Comparison of ENCODE assay signal across 7 cellular contexts in the genomic region with DNA sequence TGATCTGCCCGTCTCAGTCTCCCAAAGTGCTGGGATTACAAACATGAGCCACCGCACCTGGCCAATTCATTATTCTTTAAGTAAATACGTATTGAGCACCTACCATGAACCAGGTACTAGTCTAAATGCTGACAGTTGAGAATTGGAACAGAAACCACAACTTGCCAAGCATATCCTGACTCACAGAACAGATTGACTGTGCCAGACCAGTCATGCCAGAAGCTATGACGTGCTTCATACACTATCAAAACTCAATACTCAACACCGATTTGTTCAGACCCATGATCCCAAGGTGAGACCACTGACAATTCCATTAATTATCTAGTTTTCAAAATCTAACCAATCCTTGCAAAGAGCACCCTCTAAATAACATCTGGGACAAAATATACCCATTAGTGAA.
DNase-seq lines count a peak whose midpoint lies in the region; ATAC-seq and TF ChIP-seq lines count a peak whose summit lies in the region.

No MANE protein-coding gene starts in this region.

- H3K27me3 ChIP-seq in kidney epithelial cell (ENCODE audit: control insufficient read depth, insufficient read depth, low read length) (no peaks in the 10 kb centered on the region), colonic mucosa (no peaks in the 10 kb centered on the region)

- H3K4me3 ChIP-seq in kidney epithelial cell (ENCODE audit: low read depth, low read length) (no peak overlapping the region), colonic mucosa (no peak overlapping the region)

- H3K9ac ChIP-seq in colonic mucosa (ENCODE audit: low read depth in 2 of 2, low read length in 2 of 2) = no peak overlapping the region

- no peak for TF ChIP-seq CTCF in kidney epithelial cell (IDR thresholded peaks at IDR 0.05; ENCODE audit: insufficient read depth, low read length, poor library complexity, severe bottlenecking)
- no peak for TF ChIP-seq CTCF in colonic mucosa (IDR thresholded peaks at IDR 0.05)

- H3K36me3 ChIP-seq in kidney epithelial cell (ENCODE audit: control insufficient read depth, insufficient read depth, low read length) (no peaks in the 10 kb centered on the region), colonic mucosa (no peaks in the 10 kb centered on the region)

- no peaks in the 10 kb centered on the region for H3K4me1 ChIP-seq in colonic mucosa

- intact Hi-C loops in colonic mucosa (cut with DNase I) = no loop called here

- H3K27ac ChIP-seq in colonic mucosa = no peak overlapping the region

- ATAC-seq in GM18861 (IDR thresholded peaks at IDR 0.05; ENCODE audit: unreplicated experiment) (peak; percentile 83), GM21529 (IDR thresholded peaks at IDR 0.05; ENCODE audit: unreplicated experiment) (peak; percentile 65), HG03521 (IDR thresholded peaks at IDR 0.05; ENCODE audit: unreplicated experiment) (peak; percentile 64)

- DNase-seq in kidney epithelial cell (ENCODE audit: low read depth) = peak; percentile 80
- DNase-seq in nucleus accumbens (lab: John Stamatoyannopoulos, UW) = no peak
- DNase-seq in AG20443 (ENCODE audit: low spot score) = no peak
- no peak for DNase-seq in colonic mucosa

- no peaks in the 10 kb centered on the region for H3K9me3 ChIP-seq in colonic mucosa
